In genomic region chr7:135666836-135667235, GRCh38 we compare ENCODE assay signal across 1 cellular context.
TF ChIP-seq lines count a peak whose summit lies in the region.

No MANE protein-coding gene starts in this region.

TF ChIP-seq in GM12878, 131 proteins besides CTCF, POLR2A, EP300 and RAD21:
- TF ChIP-seq ATF2 (IDR thresholded peaks at IDR 0.05; ENCODE audit: low read length) (no peak), SPI1 (IDR thresholded peaks at IDR 0.05; ENCODE audit: borderline replicate concordance, insufficient read depth, low read depth, low read length) (peak; percentile 43; the same call in 1 of the 2 replicates)
